ENCODE assay signal across 13 cellular contexts in the genomic region with DNA sequence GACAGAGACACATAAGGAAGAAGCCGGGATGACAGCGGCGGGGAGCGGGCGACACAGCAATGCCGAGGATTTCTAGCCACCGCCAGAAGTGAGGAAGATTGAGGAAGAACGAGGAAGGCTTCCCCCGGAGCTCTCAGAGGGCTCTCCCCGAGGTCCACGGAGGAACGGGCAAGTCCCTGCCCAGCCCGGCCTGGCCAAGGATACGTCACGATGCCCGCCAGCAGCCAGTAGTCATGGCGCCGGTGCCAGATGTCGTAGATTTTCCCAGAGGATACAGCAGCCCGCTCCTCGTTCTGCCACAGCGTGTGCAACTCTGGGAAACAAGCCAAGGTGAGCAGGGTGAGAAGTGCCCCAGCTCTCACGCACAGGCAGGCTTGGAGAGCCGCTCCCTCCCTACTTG.
DNase-seq lines count a peak whose midpoint lies in the region; ATAC-seq and TF ChIP-seq lines count a peak whose summit lies in the region.
"Had no signal": no experiment of that assay in that cellular context is flagged by ENCODE, and none has a peak within 500 bp of the region (broad histone marks: within the 10 kb centered on the region; RNA-seq: fewer than 3 reads in every experiment).

No MANE protein-coding gene starts in this region.

- no peak for ATAC-seq in GM21381 (IDR thresholded peaks at IDR 0.05; ENCODE audit: unreplicated experiment)
- ATAC-seq in HG03378 (IDR thresholded peaks at IDR 0.05; ENCODE audit: unreplicated experiment) = no peak
- no peak for ATAC-seq in HG03571 (IDR thresholded peaks at IDR 0.05; ENCODE audit: unreplicated experiment)
- ATAC-seq: activated naive CD8-positive, alpha-beta T cell treated with anti-CD3 and anti-CD28 coated beads, Interleukin-2, amount 50 U/mL, for 24 hours had no signal

- DNase-seq in COR-L47 (lab: John Stamatoyannopoulos, UW) (peak; percentile 38), H4 (ENCODE audit: low spot score) (peak; percentile 85), NCI-H2196 (lab: John Stamatoyannopoulos, UW; ENCODE audit: unreplicated experiment) (peak; percentile 46), astrocyte of the hippocampus (ENCODE audit: low read depth, low spot score) (peak; percentile 13), HEK293T (ENCODE audit: extremely low spot score) (no peak)
- DNase-seq: activated CD4-positive, CD25-positive, alpha-beta regulatory T cell treated with anti-CD3 and anti-CD28 coated beads, Interleukin-2, amount 50 U/mL, for 72 hours; activated naive CD8-positive, alpha-beta T cell treated with anti-CD3 and anti-CD28 coated beads, Interleukin-2, amount 50 U/mL, for 24 hours; cerebellar nuclear complex; glutamatergic neuron; T-helper 1 cell had no signal

- CTCF ChIA-PET in HEK293T (lab: Yijun Ruan, JAX) = interaction anchor here (1.1 kb wide), 1 partner anchor 20 kb away, joined by 3 read pairs; no protein-coding TSS in a partner anchor

- POLR2A ChIA-PET in HEK293T (lab: Yijun Ruan, JAX) = no interaction called here

TF ChIP-seq in HEK293T, 16 proteins besides CTCF, POLR2A, EP300 and RAD21:
- no peak for TF ChIP-seq TARDBP (IDR thresholded peaks at IDR 0.05)
- TF ChIP-seq SUZ12 (IDR thresholded peaks at IDR 0.05) = no peak
- TF ChIP-seq FOXK2 (IDR thresholded peaks at IDR 0.05) = no peak
- no peak for TF ChIP-seq SP1 (IDR thresholded peaks at IDR 0.05)
- TF ChIP-seq LEF1 (IDR thresholded peaks at IDR 0.05; ENCODE audit: borderline replicate concordance) = no peak
- TF ChIP-seq FOXM1 (IDR thresholded peaks at IDR 0.05; ENCODE audit: borderline replicate concordance) = no peak
- TF ChIP-seq FOXA1 (IDR thresholded peaks at IDR 0.05) = no peak
- TF ChIP-seq NFRKB (IDR thresholded peaks at IDR 0.05) = no peak
- TF ChIP-seq, protein P1, sequence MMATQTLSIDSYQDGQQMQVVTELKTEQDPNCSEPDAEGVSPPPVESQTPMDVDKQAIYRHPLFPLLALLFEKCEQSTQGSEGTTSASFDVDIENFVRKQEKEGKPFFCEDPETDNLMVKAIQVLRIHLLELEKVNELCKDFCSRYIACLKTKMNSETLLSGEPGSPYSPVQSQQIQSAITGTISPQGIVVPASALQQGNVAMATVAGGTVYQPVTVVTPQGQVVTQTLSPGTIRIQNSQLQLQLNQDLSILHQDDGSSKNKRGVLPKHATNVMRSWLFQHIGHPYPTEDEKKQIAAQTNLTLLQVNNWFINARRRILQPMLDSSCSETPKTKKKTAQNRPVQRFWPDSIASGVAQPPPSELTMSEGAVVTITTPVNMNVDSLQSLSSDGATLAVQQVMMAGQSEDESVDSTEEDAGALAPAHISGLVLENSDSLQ (IDR thresholded peaks at IDR 0.05) = no peak
- no peak for TF ChIP-seq L3MBTL2 (conservative IDR thresholded peaks at IDR 0.05)
- no peak for TF ChIP-seq ELF4 (IDR thresholded peaks at IDR 0.05)
- TF ChIP-seq HDGF (IDR thresholded peaks at IDR 0.05; ENCODE audit: borderline replicate concordance) = no peak
- TF ChIP-seq BHLHE40 (IDR thresholded peaks at IDR 0.05; ENCODE audit: borderline replicate concordance) = no peak
